Comparison of ENCODE assay signal across 17 cellular contexts in the genomic region with DNA sequence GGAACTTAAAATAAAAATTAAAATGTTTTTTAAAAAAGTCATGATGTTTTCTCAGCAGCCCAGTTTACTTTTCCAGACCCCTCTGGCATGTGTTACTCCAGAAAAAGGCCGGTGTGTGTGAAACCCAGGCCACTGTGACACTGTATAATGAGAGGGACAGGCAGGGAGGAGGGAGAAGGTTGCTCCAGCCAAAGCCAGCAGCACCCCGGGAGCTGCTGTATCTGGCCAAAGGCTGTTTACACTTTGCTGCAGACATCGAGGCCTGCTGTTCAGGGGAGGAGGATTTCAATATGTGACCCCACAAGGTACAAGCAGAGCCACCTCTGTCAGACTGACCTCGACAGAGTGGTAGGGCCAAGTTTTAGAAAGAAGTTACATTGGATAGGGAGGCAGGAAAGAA. TPM values are rescaled to one million over a fixed set of nuclear protein-coding genes. Genes with fewer than 3 reads are reported as not detected.
DNase-seq lines count a peak whose midpoint lies in the region; ATAC-seq, FAIRE-seq and TF ChIP-seq lines count a peak whose summit lies in the region.
"Had no signal": no experiment of that assay in that cellular context is flagged by ENCODE, and none has a peak within 500 bp of the region (broad histone marks: within the 10 kb centered on the region; RNA-seq: fewer than 3 reads in every experiment).

No MANE protein-coding gene starts in this region.

- no peak overlapping the region for H3K4me2 ChIP-seq in astrocyte (ENCODE audit: low read length)
- H3K4me2 ChIP-seq: KMS-11 had no signal

- H3K9ac ChIP-seq in astrocyte (ENCODE audit: low read length), result no peak overlapping the region
- H3K9ac ChIP-seq: KMS-11 had no signal

- no peaks in the 10 kb centered on the region for H3K27me3 Mint-ChIP-seq in activated naive CD8-positive, alpha-beta T cell treated with anti-CD3 and anti-CD28 coated beads, Interleukin-2, amount 50 U/mL, for 24 hours
- no peaks in the 10 kb centered on the region for H3K27me3 Mint-ChIP-seq in activated naive CD8-positive, alpha-beta T cell treated with anti-CD3 and anti-CD28 coated beads for 36 hours
- H3K27me3 Mint-ChIP-seq in astrocyte (ENCODE audit: low read depth, unreplicated experiment), result no peaks in the 10 kb centered on the region
- no peaks in the 10 kb centered on the region for H3K27me3 Mint-ChIP-seq in activated T-cell treated with anti-CD3 and anti-CD28 coated beads, Interleukin-2, amount 50 U/mL, for 24 hours

- H3K4me3 ChIP-seq in astrocyte (ENCODE audit: insufficient read depth, low read depth, low read length), result no peak overlapping the region
- no peak overlapping the region for H3K4me3 ChIP-seq in muscle layer of duodenum (ENCODE audit: low read depth in 1 of 2, low read length in 2 of 2)
- H3K4me3 ChIP-seq in transverse colon, result no peak overlapping the region
- H3K4me3 ChIP-seq: MG63 had no signal

- H3K27ac Mint-ChIP-seq in activated naive CD8-positive, alpha-beta T cell treated with anti-CD3 and anti-CD28 coated beads, Interleukin-2, amount 50 U/mL, for 24 hours, result peak overlapping the region; percentile 54
- H3K27ac Mint-ChIP-seq in activated naive CD8-positive, alpha-beta T cell treated with anti-CD3 and anti-CD28 coated beads for 36 hours, result no peak overlapping the region
- no peak overlapping the region for H3K27ac Mint-ChIP-seq in astrocyte (ENCODE audit: unreplicated experiment)
- H3K27ac Mint-ChIP-seq in activated T-cell treated with anti-CD3 and anti-CD28 coated beads, Interleukin-2, amount 50 U/mL, for 24 hours, result no peak overlapping the region

- no peaks in the 10 kb centered on the region for H3K9me3 Mint-ChIP-seq in activated naive CD8-positive, alpha-beta T cell treated with anti-CD3 and anti-CD28 coated beads, Interleukin-2, amount 50 U/mL, for 24 hours
- H3K9me3 Mint-ChIP-seq in activated naive CD8-positive, alpha-beta T cell treated with anti-CD3 and anti-CD28 coated beads for 36 hours, result peaks cover 7% of the 10 kb centered on the region
- H3K9me3 Mint-ChIP-seq in astrocyte (ENCODE audit: unreplicated experiment), result peaks cover 5% of the 10 kb centered on the region
- H3K9me3 Mint-ChIP-seq in activated T-cell treated with anti-CD3 and anti-CD28 coated beads, Interleukin-2, amount 50 U/mL, for 24 hours, result no peaks in the 10 kb centered on the region

- no peaks in the 10 kb centered on the region for H4K20me1 ChIP-seq in astrocyte (ENCODE audit: insufficient read depth, low read length)

- H3K27me3 ChIP-seq in astrocyte (ENCODE audit: insufficient read depth, low read length) (no peaks in the 10 kb centered on the region), muscle layer of duodenum (ENCODE audit: low read depth, low read length) (no peaks in the 10 kb centered on the region), transverse colon (no peaks in the 10 kb centered on the region)
- H3K27me3 ChIP-seq: MG63 had no signal

- H3K36me3 ChIP-seq in astrocyte (ENCODE audit: insufficient read depth, low read length), result no peaks in the 10 kb centered on the region
- peaks cover 0 to 3% of the 10 kb centered on the region in 2 donors for H3K36me3 ChIP-seq in muscle layer of duodenum (ENCODE audit: control insufficient read depth in 1 of 2, insufficient read depth in 2 of 2, low read length in 2 of 2)
- H3K36me3 ChIP-seq in transverse colon, result no peaks in the 10 kb centered on the region

- no peaks in the 10 kb centered on the region for H3K79me2 ChIP-seq in astrocyte (ENCODE audit: insufficient read depth, low read length)

- TF ChIP-seq CTCF in astrocyte (IDR thresholded peaks at IDR 0.05; ENCODE audit: insufficient read depth, low read depth, low read length) (no peak), transverse colon (IDR thresholded peaks at IDR 0.05) (no peak)

- in situ Hi-C loops in transverse colon (cut with MboI; ENCODE audit: low pct_ligation_motif_present in 1 of 4, low pct_unique_long_range_greater_than_20kb in 1 of 4, low sequenced_read_pairs in 3 of 4), result no loop called here

- no peak for TF ChIP-seq EP300 in transverse colon (IDR thresholded peaks at IDR 0.05; ENCODE audit: low read depth)

- WGBS in transverse colon (ENCODE audit: low coverage in 1 of 2), 2 donors, result 42 to 47% methylated on average over 2 to 4 of the region's 4 CpGs

- H3K4me1 ChIP-seq in astrocyte (ENCODE audit: insufficient read depth, low read length) (peaks cover 8% of the 10 kb centered on the region), muscle layer of duodenum (ENCODE audit: control insufficient read depth in 1 of 2, insufficient read depth in 2 of 2, low read length in 2 of 2) (peaks cover 0 to 14% of the 10 kb centered on the region in 2 donors), transverse colon (peaks cover 0 to 9% (median 2%) of the 10 kb centered on the region in 4 donors)

- intact Hi-C loops in transverse colon (cut with DNase I; ENCODE audit: low total_unique reads), result no loop called here

- H3K9me3 ChIP-seq in astrocyte (ENCODE audit: insufficient read depth, low read depth, low read length), result no peaks in the 10 kb centered on the region
- H3K9me3 ChIP-seq in muscle layer of duodenum (ENCODE audit: control insufficient read depth in 1 of 2, low read length in 2 of 2), result no peaks in the 10 kb centered on the region
- no peaks in the 10 kb centered on the region for H3K9me3 ChIP-seq in transverse colon
- H3K9me3 ChIP-seq: MG63 had no signal

- ATAC-seq in activated naive CD8-positive, alpha-beta T cell treated with anti-CD3 and anti-CD28 coated beads, Interleukin-2, amount 50 U/mL, for 24 hours, result no peak
- no peak for ATAC-seq in HG03460 (IDR thresholded peaks at IDR 0.05; ENCODE audit: unreplicated experiment)

- H2AFZ ChIP-seq in astrocyte (ENCODE audit: low read depth, low read length), result peak overlapping the region; percentile 28

- H3K36me3 Mint-ChIP-seq in activated naive CD8-positive, alpha-beta T cell treated with anti-CD3 and anti-CD28 coated beads, Interleukin-2, amount 50 U/mL, for 24 hours (ENCODE audit: low read depth), result no peaks in the 10 kb centered on the region
- peaks cover 5% of the 10 kb centered on the region for H3K36me3 Mint-ChIP-seq in activated naive CD8-positive, alpha-beta T cell treated with anti-CD3 and anti-CD28 coated beads for 36 hours
- no peaks in the 10 kb centered on the region for H3K36me3 Mint-ChIP-seq in astrocyte (ENCODE audit: low read depth, unreplicated experiment)
- no peaks in the 10 kb centered on the region for H3K36me3 Mint-ChIP-seq in activated T-cell treated with anti-CD3 and anti-CD28 coated beads, Interleukin-2, amount 50 U/mL, for 24 hours (ENCODE audit: low read depth)

- DNase-seq in activated naive CD8-positive, alpha-beta T cell treated with anti-CD3 and anti-CD28 coated beads, Interleukin-2, amount 50 U/mL, for 24 hours, result no peak
- DNase-seq in activated naive CD8-positive, alpha-beta T cell treated with anti-CD3 and anti-CD28 coated beads for 36 hours, result no peak
- DNase-seq in astrocyte (ENCODE audit: low read depth) (no peak), transverse colon (no peak), NCI-H187 (lab: John Stamatoyannopoulos, UW) (no peak)
- no peak for DNase-seq in activated T-cell treated with anti-CD3 and anti-CD28 coated beads, Interleukin-2, amount 50 U/mL, for 24 hours
- DNase-seq: 8988T, C1 segment of cervical spinal cord, MG63, NCI-H1092 treated with DMSO at 0.1 percent for 48 hours, NCI-H1694, NCI-H345, NCI-H748 treated with DMSO at 0.1 percent for 48 hours, SHP77 had no signal

- peaks cover 27% of the 10 kb centered on the region for H3K4me1 Mint-ChIP-seq in activated naive CD8-positive, alpha-beta T cell treated with anti-CD3 and anti-CD28 coated beads, Interleukin-2, amount 50 U/mL, for 24 hours
- H3K4me1 Mint-ChIP-seq in activated naive CD8-positive, alpha-beta T cell treated with anti-CD3 and anti-CD28 coated beads for 36 hours, result peaks cover 18% of the 10 kb centered on the region
- peaks cover 8% of the 10 kb centered on the region for H3K4me1 Mint-ChIP-seq in astrocyte (ENCODE audit: low read depth, unreplicated experiment)
- H3K4me1 Mint-ChIP-seq in activated T-cell treated with anti-CD3 and anti-CD28 coated beads, Interleukin-2, amount 50 U/mL, for 24 hours (ENCODE audit: low read depth), result peaks cover 19% of the 10 kb centered on the region

- no peak overlapping the region for H3K27ac ChIP-seq in astrocyte (ENCODE audit: low read depth, low read length)
- H3K27ac ChIP-seq in muscle layer of duodenum (ENCODE audit: low read length), result peak overlapping the region; percentile 45
- H3K27ac ChIP-seq in transverse colon, result peak overlapping the region; percentile 29 to 81 (median 70)
- H3K27ac ChIP-seq: KMS-11 had no signal

- FAIRE-seq in astrocyte (lab: Jason Lieb, UNC), result no peak

- no peak overlapping the region for H3K4me3 Mint-ChIP-seq in activated naive CD8-positive, alpha-beta T cell treated with anti-CD3 and anti-CD28 coated beads, Interleukin-2, amount 50 U/mL, for 24 hours
- H3K4me3 Mint-ChIP-seq in activated naive CD8-positive, alpha-beta T cell treated with anti-CD3 and anti-CD28 coated beads for 36 hours, result no peak overlapping the region
- no peak overlapping the region for H3K4me3 Mint-ChIP-seq in astrocyte (ENCODE audit: unreplicated experiment)
- no peak overlapping the region for H3K4me3 Mint-ChIP-seq in activated T-cell treated with anti-CD3 and anti-CD28 coated beads, Interleukin-2, amount 50 U/mL, for 24 hours

- no peak for TF ChIP-seq POLR2A in transverse colon (IDR thresholded peaks at IDR 0.05)

RNA-seq across cellular contexts. Expression of gene CD44, which starts 41.2 kb away (rescaled TPM):
- 100 to 1,000 TPM; 380 to 428 TPM for total RNA-seq in activated naive CD8-positive, alpha-beta T cell treated with anti-CD3 and anti-CD28 coated beads for 36 hours
- total RNA-seq in astrocyte (148 and 154 TPM in 2 replicates), transverse colon (100 to 1,000 TPM in 3 of 4 donors, 10 to 100 TPM in 1; 56.3 to 182 (median 114) TPM)
